In the genomic region with DNA sequence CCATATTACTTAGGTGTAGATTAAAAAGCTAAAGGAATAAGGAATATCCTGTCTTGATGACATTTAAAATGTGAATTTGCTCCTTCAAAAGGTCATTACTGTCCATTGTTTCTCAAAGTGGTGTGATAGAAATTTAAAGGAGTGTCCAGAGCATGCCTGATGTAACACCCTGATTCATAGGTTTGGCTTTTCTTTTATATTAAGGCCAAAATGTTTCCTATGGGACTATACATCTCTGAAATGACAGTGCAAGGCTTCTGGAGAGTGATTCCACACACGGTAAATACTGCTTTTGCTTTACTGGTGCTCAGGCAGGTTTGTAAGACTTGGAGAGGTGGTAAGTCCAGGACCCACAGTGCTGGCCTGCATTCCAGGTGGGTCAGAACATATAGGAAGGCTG, we compare ENCODE assay signal across 28 cellular contexts.
DNase-seq lines count a peak whose midpoint lies in the region; ATAC-seq and TF ChIP-seq lines count a peak whose summit lies in the region.
"Had no signal": no experiment of that assay in that cellular context is flagged by ENCODE, and none has a peak within 500 bp of the region (broad histone marks: within the 10 kb centered on the region; RNA-seq: fewer than 3 reads in every experiment).

No MANE protein-coding gene starts in this region.

- H3K36me3 ChIP-seq in GM23248 (ENCODE audit: low read depth) = no peaks in the 10 kb centered on the region
- H3K36me3 ChIP-seq in osteoblast (ENCODE audit: insufficient read depth, low read length) = no peaks in the 10 kb centered on the region
- H3K36me3 ChIP-seq: adrenal gland, gastrocnemius medialis, ovary had no signal

- no peaks in the 10 kb centered on the region for H3F3A ChIP-seq in GM23248 (ENCODE audit: insufficient read depth)

- no peaks in the 10 kb centered on the region for H3K9me2 ChIP-seq in GM23248 (ENCODE audit: insufficient read depth)

- H3K79me2 ChIP-seq in GM23248 (ENCODE audit: insufficient read depth) (no peaks in the 10 kb centered on the region), osteoblast (ENCODE audit: insufficient read depth, low read length) (no peaks in the 10 kb centered on the region)

- in situ Hi-C loops in GM23248 (cut with MboI) = no loop called here

- peak; percentile 49 for DNase-seq in GM23248
- DNase-seq in amniotic epithelial cell (ENCODE audit: low read depth) = peak; percentile 7
- DNase-seq in fibroblast of mammary gland (ENCODE audit: low read depth) = peak; percentile 33
- no peak for DNase-seq in osteoblast (ENCODE audit: insufficient read length, low spot score, missing footprints)
- no peak for DNase-seq in middle frontal gyrus (ENCODE audit: extremely low spot score, low spot score)
- no peak for DNase-seq in DMS153 (lab: John Stamatoyannopoulos, UW)
- DNase-seq: ACHN; activated CD4-positive, CD25-positive, alpha-beta regulatory T cell; activated CD8-positive, alpha-beta memory T cell treated with anti-CD3 and anti-CD28 coated beads, Interleukin-2, amount 10 ng/mL, durations not matched to agents 7 days and 5 days; activated T-cell treated with anti-CD3 and anti-CD28 coated beads, Interleukin-2, amount 50 U/mL, for 4 hours; adrenal gland; CD8-positive, alpha-beta memory T cell; DMS53; effector CD8-positive, alpha-beta T cell; gastrocnemius medialis; GDM1; NCI-H1092; NCI-H187; NCI-H510A treated with DMSO at 0.1 percent for 48 hours; nephron progenitor cell; ovary; retina; small intestine; stimulated activated naive CD4-positive, alpha-beta T cell had no signal

- 69 to 79% methylated on average over 1 of the region's 1 CpG for WGBS in GM23248 (ENCODE audit: low coverage in 1 of 2, low lambda C conversion rate in 2 of 2, missing lambda C conversion rate in 2 of 2), 2 experiments

- TF ChIP-seq POLR2A in GM18505 (IDR thresholded peaks at IDR 0.05; ENCODE audit: borderline replicate concordance, extremely low read depth, insufficient read depth, insufficient read length) = no peak

- H3K4me3 ChIP-seq in GM23248 = no peak overlapping the region
- H3K4me3 ChIP-seq in fibroblast of mammary gland (ENCODE audit: control insufficient read depth, low read depth, low read length) = no peak overlapping the region
- H3K4me3 ChIP-seq in osteoblast (ENCODE audit: insufficient read depth, low read length) = no peak overlapping the region
- H3K4me3 ChIP-seq: adrenal gland, gastrocnemius medialis, lung, ovary, SK-N-MC had no signal

- H3K27ac ChIP-seq in GM23248 (0 out of 2 replicates have a peak overlapping the region, but pooled peaks have one; percentile 13), osteoblast (ENCODE audit: low read depth, low read length) (no peak overlapping the region)
- H3K27ac ChIP-seq: adrenal gland, gastrocnemius medialis, ovary, SK-N-MC had no signal

- H4K20me1 ChIP-seq in GM23248 (ENCODE audit: insufficient read depth) = no peaks in the 10 kb centered on the region
- no peaks in the 10 kb centered on the region for H4K20me1 ChIP-seq in osteoblast (ENCODE audit: insufficient read depth, low read length)

- H3K27me3 ChIP-seq in GM23248 (replicated peaks; ENCODE audit: insufficient read depth) (no peaks in the 10 kb centered on the region), osteoblast (ENCODE audit: insufficient read depth, low read length) (no peaks in the 10 kb centered on the region)
- H3K27me3 ChIP-seq: adrenal gland, gastrocnemius medialis, ovary had no signal

- H2AFZ ChIP-seq in GM23248 = peak overlapping the region; percentile 50
- peak overlapping the region; percentile 8 for H2AFZ ChIP-seq in osteoblast (ENCODE audit: low read length)

- H3K4me2 ChIP-seq in GM23248 (ENCODE audit: unreplicated experiment) (no peak overlapping the region), osteoblast (ENCODE audit: insufficient read depth, low read length) (no peak overlapping the region)

- TF ChIP-seq CTCF in fibroblast of mammary gland (conservative IDR thresholded peaks at IDR 0.05; ENCODE audit: control insufficient read depth, insufficient read depth, low read depth, low read length) (no peak), osteoblast (IDR thresholded peaks at IDR 0.05; ENCODE audit: extremely low read depth, low read depth, low read length) (no peak)

- no peak for ATAC-seq in GM18505 (IDR thresholded peaks at IDR 0.05; ENCODE audit: unreplicated experiment)
- ATAC-seq in HG03025 (IDR thresholded peaks at IDR 0.05; ENCODE audit: low FRiP score, unreplicated experiment) = no peak
- ATAC-seq: activated CD8-positive, alpha-beta memory T cell treated with anti-CD3 and anti-CD28 coated beads, Interleukin-2, amount 10 ng/mL, durations not matched to agents 7 days and 5 days; activated T-cell treated with anti-CD3 and anti-CD28 coated beads, Interleukin-2, amount 50 U/mL, for 4 hours; gastrocnemius medialis had no signal

- H3K4me1 ChIP-seq in GM23248 (ENCODE audit: insufficient read depth) (peaks cover 16% of the 10 kb centered on the region), osteoblast (ENCODE audit: insufficient read depth, low read length) (peaks cover 7% of the 10 kb centered on the region)
- H3K4me1 ChIP-seq: adrenal gland, gastrocnemius medialis had no signal

- no peak overlapping the region for H3K9ac ChIP-seq in GM23248

- H3K9me3 ChIP-seq in GM23248 (ENCODE audit: low read depth) (no peaks in the 10 kb centered on the region), osteoblast (ENCODE audit: low read depth, low read length) (peaks cover 3% of the 10 kb centered on the region)
- H3K9me3 ChIP-seq: gastrocnemius medialis, ovary had no signal

Comparison
In these comparisons a context has a peak if more than half of its experiments do, and no peak if none do; other contexts are left out.
1. DNase-seq: peak in GM23248 (single experiment), amniotic epithelial cell (single experiment) and fibroblast of mammary gland (single experiment); none in osteoblast (single experiment), middle frontal gyrus (single experiment) and DMS153 (single experiment).